In the genomic region with DNA sequence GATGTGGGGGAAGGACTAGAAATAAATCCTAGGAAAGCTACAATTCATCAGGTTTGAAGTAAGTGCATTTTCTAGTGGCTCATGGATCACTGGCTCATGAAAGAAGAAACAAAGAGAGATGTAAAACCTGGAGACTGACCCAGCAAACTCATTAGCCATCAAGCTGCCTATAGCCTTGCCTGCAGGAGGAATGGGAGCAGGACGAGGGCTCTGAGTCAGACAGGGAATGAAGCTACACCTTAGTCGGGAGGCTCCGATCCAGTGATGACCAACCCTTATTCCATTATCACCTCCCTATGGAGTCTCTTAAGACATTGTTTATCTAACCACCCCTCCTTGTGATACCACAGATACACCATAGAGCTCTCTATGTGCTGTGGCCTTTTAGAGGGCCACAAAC, we compare ENCODE assay signal across 23 cellular contexts.
"Had no signal": no experiment of that assay in that cellular context is flagged by ENCODE, and none has a peak within 500 bp of the region (broad histone marks: within the 10 kb centered on the region; RNA-seq: fewer than 3 reads in every experiment).

No MANE protein-coding gene starts in this region.

- ATAC-seq: activated CD4-positive, CD25-positive, alpha-beta regulatory T cell treated with anti-CD3 and anti-CD28 coated beads, Interleukin-2, amount 50 U/mL, for 24 hours; activated CD8-positive, alpha-beta memory T cell treated with anti-CD3 and anti-CD28 coated beads, Interleukin-2, amount 10 ng/mL, durations not matched to agents 7 days and 5 days; activated CD8-positive, alpha-beta T cell treated with anti-CD3 and anti-CD28 coated beads for 36 hours; activated naive CD8-positive, alpha-beta T cell treated with anti-CD3 and anti-CD28 coated beads, Interleukin-2, amount 50 U/mL, for 24 hours; left cardiac atrium; right lobe of liver; stimulated activated effector memory CD8-positive, alpha-beta T cell treated with anti-CD3 and anti-CD28 coated beads, Interleukin-12 subunit alpha, Interleukin-12 subunit beta, amount 100 ng/mL, for 72 hours; stimulated activated naive CD8-positive, alpha-beta T cell treated with anti-CD3 and anti-CD28 coated beads, Interleukin-15, amount 100 ng/mL, for 72 hours had no signal

- H3K79me2 ChIP-seq: parathyroid adenoma had no signal

- H3K36me3 ChIP-seq: cardiac muscle cell, right lobe of liver, tibial nerve had no signal

- H3K27me3 Mint-ChIP-seq: activated CD4-positive, alpha-beta T cell treated with anti-CD3 and anti-CD28 coated beads, Interleukin-2, amount 10 ng/mL, durations not matched to agents 7 days and 5 days; activated naive CD8-positive, alpha-beta T cell treated with anti-CD3 and anti-CD28 coated beads, Interleukin-2, amount 50 U/mL, for 24 hours had no signal

- H3K36me3 Mint-ChIP-seq: activated CD8-positive, alpha-beta memory T cell treated with anti-CD3 and anti-CD28 coated beads, Interleukin-2, amount 10 ng/mL, durations not matched to agents 7 days and 5 days; memory B cell; stimulated activated effector memory CD8-positive, alpha-beta T cell treated with anti-CD3 and anti-CD28 coated beads, Interleukin-12 subunit alpha, Interleukin-12 subunit beta, amount 100 ng/mL, for 72 hours had no signal

- H3K27ac ChIP-seq: cardiac muscle cell, parathyroid adenoma, right lobe of liver, skin epidermis, tibial nerve had no signal

- DNase-seq: activated CD4-positive, alpha-beta T cell treated with anti-CD3 and anti-CD28 coated beads, Interleukin-2, amount 10 ng/mL, durations not matched to agents 7 days and 5 days; activated CD8-positive, alpha-beta memory T cell treated with anti-CD3 and anti-CD28 coated beads, Interleukin-2, amount 10 ng/mL, durations not matched to agents 7 days and 5 days; activated CD8-positive, alpha-beta T cell treated with anti-CD3 and anti-CD28 coated beads for 36 hours; activated effector memory CD4-positive, alpha-beta T cell treated with anti-CD3 and anti-CD28 coated beads, Interleukin-2, amount 50 U/mL, for 16 hours; activated naive CD4-positive, alpha-beta T cell treated with anti-CD3 and anti-CD28 coated beads, Interleukin-2, amount 50 U/mL, for 16 hours; activated naive CD8-positive, alpha-beta T cell treated with anti-CD3 and anti-CD28 coated beads, Interleukin-2, amount 50 U/mL, for 24 hours; activated T-cell treated with anti-CD3 and anti-CD28 coated beads for 4 hours; erythroblast; foreskin fibroblast; left cardiac atrium; nephron progenitor cell; nucleus accumbens; right lobe of liver; stimulated activated CD4-positive, alpha-beta T cell treated with anti-CD3 and anti-CD28 coated beads, Interleukin-2, amount 100 ng/mL, for 24 hours; stimulated activated naive CD8-positive, alpha-beta T cell treated with anti-CD3 and anti-CD28 coated beads, Interleukin-15, amount 100 ng/mL, for 72 hours had no signal

- H3K27me3 ChIP-seq: cardiac muscle cell, right lobe of liver, tibial nerve had no signal

- H3K4me1 ChIP-seq: parathyroid adenoma, right lobe of liver, tibial nerve had no signal

- FAIRE-seq: endometrium had no signal

- H3K27ac Mint-ChIP-seq: activated CD4-positive, alpha-beta T cell treated with anti-CD3 and anti-CD28 coated beads, Interleukin-2, amount 10 ng/mL, durations not matched to agents 7 days and 5 days; activated CD8-positive, alpha-beta memory T cell treated with anti-CD3 and anti-CD28 coated beads, Interleukin-2, amount 10 ng/mL, durations not matched to agents 7 days and 5 days; activated CD8-positive, alpha-beta T cell treated with anti-CD3 and anti-CD28 coated beads for 36 hours; activated naive CD8-positive, alpha-beta T cell treated with anti-CD3 and anti-CD28 coated beads, Interleukin-2, amount 50 U/mL, for 24 hours; memory B cell; nephron progenitor cell; stimulated activated effector memory CD8-positive, alpha-beta T cell treated with anti-CD3 and anti-CD28 coated beads, Interleukin-12 subunit alpha, Interleukin-12 subunit beta, amount 100 ng/mL, for 72 hours; stimulated activated naive CD8-positive, alpha-beta T cell treated with anti-CD3 and anti-CD28 coated beads, Interleukin-15, amount 100 ng/mL, for 72 hours had no signal

- H3K4me1 Mint-ChIP-seq: activated CD4-positive, alpha-beta T cell treated with anti-CD3 and anti-CD28 coated beads, Interleukin-2, amount 10 ng/mL, durations not matched to agents 7 days and 5 days; activated CD8-positive, alpha-beta memory T cell treated with anti-CD3 and anti-CD28 coated beads, Interleukin-2, amount 10 ng/mL, durations not matched to agents 7 days and 5 days; activated naive CD8-positive, alpha-beta T cell treated with anti-CD3 and anti-CD28 coated beads, Interleukin-2, amount 50 U/mL, for 24 hours; memory B cell; stimulated activated effector memory CD8-positive, alpha-beta T cell treated with anti-CD3 and anti-CD28 coated beads, Interleukin-12 subunit alpha, Interleukin-12 subunit beta, amount 100 ng/mL, for 72 hours; stimulated activated naive CD8-positive, alpha-beta T cell treated with anti-CD3 and anti-CD28 coated beads, Interleukin-15, amount 100 ng/mL, for 72 hours had no signal

- H2AFZ ChIP-seq: parathyroid adenoma had no signal

- H3K4me3 ChIP-seq: cardiac muscle cell, right lobe of liver, skin epidermis, tibial nerve had no signal

- H3K4me3 Mint-ChIP-seq: activated CD4-positive, alpha-beta T cell treated with anti-CD3 and anti-CD28 coated beads, Interleukin-2, amount 10 ng/mL, durations not matched to agents 7 days and 5 days; activated CD8-positive, alpha-beta memory T cell treated with anti-CD3 and anti-CD28 coated beads, Interleukin-2, amount 10 ng/mL, durations not matched to agents 7 days and 5 days; activated CD8-positive, alpha-beta T cell treated with anti-CD3 and anti-CD28 coated beads for 36 hours; activated naive CD8-positive, alpha-beta T cell treated with anti-CD3 and anti-CD28 coated beads, Interleukin-2, amount 50 U/mL, for 24 hours; memory B cell; nephron progenitor cell; stimulated activated effector memory CD8-positive, alpha-beta T cell treated with anti-CD3 and anti-CD28 coated beads, Interleukin-12 subunit alpha, Interleukin-12 subunit beta, amount 100 ng/mL, for 72 hours; stimulated activated naive CD8-positive, alpha-beta T cell treated with anti-CD3 and anti-CD28 coated beads, Interleukin-15, amount 100 ng/mL, for 72 hours had no signal

- H3K9me3 Mint-ChIP-seq: activated CD4-positive, alpha-beta T cell treated with anti-CD3 and anti-CD28 coated beads, Interleukin-2, amount 10 ng/mL, durations not matched to agents 7 days and 5 days; activated CD8-positive, alpha-beta T cell treated with anti-CD3 and anti-CD28 coated beads for 36 hours; activated naive CD8-positive, alpha-beta T cell treated with anti-CD3 and anti-CD28 coated beads, Interleukin-2, amount 50 U/mL, for 24 hours; memory B cell; nephron progenitor cell; stimulated activated effector memory CD8-positive, alpha-beta T cell treated with anti-CD3 and anti-CD28 coated beads, Interleukin-12 subunit alpha, Interleukin-12 subunit beta, amount 100 ng/mL, for 72 hours; stimulated activated naive CD8-positive, alpha-beta T cell treated with anti-CD3 and anti-CD28 coated beads, Interleukin-15, amount 100 ng/mL, for 72 hours had no signal

- H3K9ac ChIP-seq: parathyroid adenoma had no signal

- H3K9me3 ChIP-seq: right lobe of liver, tibial nerve had no signal
